36 cellular contexts compared by ENCODE assay signal in the genomic region with DNA sequence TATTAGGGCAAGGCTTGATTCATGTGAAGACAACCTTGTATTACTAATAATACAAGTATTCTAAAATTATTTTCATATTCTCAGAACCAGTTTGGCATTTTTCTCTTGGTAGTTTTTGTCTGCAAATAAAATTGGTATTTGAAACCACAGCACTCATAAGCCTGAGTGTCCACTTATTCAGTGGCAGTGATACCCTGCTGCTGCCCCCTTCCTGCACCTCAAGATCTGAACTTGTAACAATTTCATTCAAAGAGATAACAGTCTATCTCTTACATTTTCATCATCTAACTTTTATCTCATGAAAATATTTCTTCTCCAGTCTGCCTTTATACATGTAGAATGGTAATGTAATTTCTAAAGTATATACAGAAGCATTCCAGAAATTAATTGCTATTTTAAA.
"Had no signal": no experiment of that assay in that cellular context is flagged by ENCODE, and none has a peak within 500 bp of the region (broad histone marks: within the 10 kb centered on the region; RNA-seq: fewer than 3 reads in every experiment).

No MANE protein-coding gene starts in this region.

- ATAC-seq: activated CD8-positive, alpha-beta T cell treated with anti-CD3 and anti-CD28 coated beads for 36 hours; activated naive CD4-positive, alpha-beta T cell treated with anti-CD3 and anti-CD28 coated beads, Interleukin-2, amount 50 U/mL, for 72 hours; activated T-helper 17 cell treated with anti-CD3 and anti-CD28 coated beads, Interleukin-2, amount 50 U/mL, for 72 hours; body of pancreas had no signal

- H3K27ac ChIP-seq: adrenal gland, body of pancreas, brain microvascular endothelial cell, breast epithelium, VCaP had no signal

- H3K4me1 ChIP-seq: body of pancreas had no signal

- H3K4me3 ChIP-seq: adrenal gland, body of pancreas, breast epithelium had no signal

- H3K9me3 Mint-ChIP-seq: activated B cell treated with CpG ODN at 0.5 μM for 24 hours; activated CD4-positive, alpha-beta memory T cell treated with anti-CD3 and anti-CD28 coated beads for 36 hours; activated CD4-positive, alpha-beta T cell treated with anti-CD3 and anti-CD28 coated beads, Interleukin-2, amount 10 ng/mL, durations not matched to agents 24 days and 14 days; activated CD8-positive, alpha-beta T cell treated with anti-CD3 and anti-CD28 coated beads for 36 hours; activated naive CD4-positive, alpha-beta T cell treated with anti-CD3 and anti-CD28 coated beads for 36 hours; activated naive CD4-positive, alpha-beta T cell treated with anti-CD3 and anti-CD28 coated beads, Interleukin-2, amount 50 U/mL, for 72 hours; activated naive CD8-positive, alpha-beta T cell treated with anti-CD3 and anti-CD28 coated beads for 36 hours; activated T-helper 1 cell treated with anti-CD3 and anti-CD28 coated beads, Interleukin-12 subunit alpha, Interleukin-12 subunit beta, Interleukin-2, Interleukin-4 antibody, amounts not matched to agents 30 ng/mL and 10 ng/mL and 1 ng/mL, durations not matched to agents 14 hours and 24 hours and 36 hours; activated T-helper 17 cell treated with anti-CD3 and anti-CD28 coated beads, Interleukin-2, amount 50 U/mL, for 72 hours; T-helper 1 cell treated with Interleukin-12 subunit alpha and Interleukin-12 subunit beta and Interleukin-4 antibody, amounts not matched to agents 30 μg/mL and 1 μg/mL, for 36 hours; T-helper 2 cell treated with Interferon-gamma antibody and Interleukin-4, amounts not matched to agents 5 μg/mL and 100 μg/mL, for 36 hours had no signal

- H3K27me3 ChIP-seq: adrenal gland, body of pancreas, brain microvascular endothelial cell, breast epithelium had no signal

- DNase-seq: activated B cell treated with CpG ODN at 0.5 μM for 24 hours; activated CD4-positive, alpha-beta memory T cell treated with anti-CD3 and anti-CD28 coated beads for 36 hours; activated CD4-positive, alpha-beta T cell treated with anti-CD3 and anti-CD28 coated beads for 4 hours; activated CD4-positive, alpha-beta T cell treated with anti-CD3 and anti-CD28 coated beads, Interleukin-2, amount 10 ng/mL, durations not matched to agents 24 days and 14 days; activated CD4-positive, alpha-beta T cell treated with anti-CD3 and anti-CD28 coated beads, Interleukin-2, amount 50 U/mL, for 1 hour; activated CD4-positive, alpha-beta T cell treated with anti-CD3 and anti-CD28 coated beads, Interleukin-2, amount 50 U/mL, for 4 hours; activated CD4-positive, CD25-positive, alpha-beta regulatory T cell treated with anti-CD3 and anti-CD28 coated beads, Interleukin-2, amount 50 U/mL, for 72 hours; activated CD8-positive, alpha-beta memory T cell treated with anti-CD3 and anti-CD28 coated beads, Interleukin-2, amount 50 U/mL, for 4 hours; activated CD8-positive, alpha-beta T cell treated with anti-CD3 and anti-CD28 coated beads for 36 hours; activated effector memory CD4-positive, alpha-beta T cell treated with anti-CD3 and anti-CD28 coated beads, Interleukin-2, amount 50 U/mL, for 16 hours; activated gamma-delta T cell treated with Interleukin-2 at 50 U/mL for 16 hours; activated naive CD4-positive, alpha-beta T cell; activated naive CD4-positive, alpha-beta T cell treated with anti-CD3 and anti-CD28 coated beads for 36 hours; activated naive CD4-positive, alpha-beta T cell treated with anti-CD3 and anti-CD28 coated beads, Interleukin-2, amount 50 U/mL, for 16 hours; activated naive CD8-positive, alpha-beta T cell treated with anti-CD3 and anti-CD28 coated beads for 36 hours; activated T-cell treated with anti-CD3 and anti-CD28 coated beads for 4 hours; activated T-cell treated with anti-CD3 and anti-CD28 coated beads, Interleukin-2, amount 50 U/mL, for 1 hour; activated T-cell treated with anti-CD3 and anti-CD28 coated beads, Interleukin-2, amount 50 U/mL, for 48 hours; adrenal gland; amniotic stem cell; aorta; body of pancreas; brain microvascular endothelial cell; central memory CD4-positive, alpha-beta T cell; T-helper 1 cell; T-helper 2 cell; T-helper 9 cell had no signal

- H3K27ac Mint-ChIP-seq: activated B cell treated with CpG ODN at 0.5 μM for 24 hours; activated CD4-positive, alpha-beta memory T cell treated with anti-CD3 and anti-CD28 coated beads for 36 hours; activated CD4-positive, alpha-beta T cell treated with anti-CD3 and anti-CD28 coated beads, Interleukin-2, amount 10 ng/mL, durations not matched to agents 24 days and 14 days; activated CD8-positive, alpha-beta T cell treated with anti-CD3 and anti-CD28 coated beads for 36 hours; activated naive CD4-positive, alpha-beta T cell treated with anti-CD3 and anti-CD28 coated beads for 36 hours; activated naive CD4-positive, alpha-beta T cell treated with anti-CD3 and anti-CD28 coated beads, Interleukin-2, amount 50 U/mL, for 72 hours; activated naive CD8-positive, alpha-beta T cell treated with anti-CD3 and anti-CD28 coated beads for 36 hours; activated T-helper 1 cell treated with anti-CD3 and anti-CD28 coated beads, Interleukin-12 subunit alpha, Interleukin-12 subunit beta, Interleukin-2, Interleukin-4 antibody, amounts not matched to agents 30 ng/mL and 10 ng/mL and 1 ng/mL, durations not matched to agents 14 hours and 24 hours and 36 hours; activated T-helper 17 cell treated with anti-CD3 and anti-CD28 coated beads, Interleukin-2, amount 50 U/mL, for 72 hours; T-helper 1 cell treated with Interleukin-12 subunit alpha and Interleukin-12 subunit beta and Interleukin-4 antibody, amounts not matched to agents 30 μg/mL and 1 μg/mL, for 36 hours; T-helper 2 cell treated with Interferon-gamma antibody and Interleukin-4, amounts not matched to agents 5 μg/mL and 100 μg/mL, for 36 hours had no signal

- H3K4me3 Mint-ChIP-seq: activated B cell treated with CpG ODN at 0.5 μM for 24 hours; activated CD4-positive, alpha-beta memory T cell treated with anti-CD3 and anti-CD28 coated beads for 36 hours; activated CD4-positive, alpha-beta T cell treated with anti-CD3 and anti-CD28 coated beads, Interleukin-2, amount 10 ng/mL, durations not matched to agents 24 days and 14 days; activated CD8-positive, alpha-beta T cell treated with anti-CD3 and anti-CD28 coated beads for 36 hours; activated naive CD4-positive, alpha-beta T cell treated with anti-CD3 and anti-CD28 coated beads for 36 hours; activated naive CD8-positive, alpha-beta T cell treated with anti-CD3 and anti-CD28 coated beads for 36 hours; activated T-helper 1 cell treated with anti-CD3 and anti-CD28 coated beads, Interleukin-12 subunit alpha, Interleukin-12 subunit beta, Interleukin-2, Interleukin-4 antibody, amounts not matched to agents 30 ng/mL and 10 ng/mL and 1 ng/mL, durations not matched to agents 14 hours and 24 hours and 36 hours; activated T-helper 17 cell treated with anti-CD3 and anti-CD28 coated beads, Interleukin-2, amount 50 U/mL, for 72 hours; T-helper 1 cell treated with Interleukin-12 subunit alpha and Interleukin-12 subunit beta and Interleukin-4 antibody, amounts not matched to agents 30 μg/mL and 1 μg/mL, for 36 hours; T-helper 2 cell treated with Interferon-gamma antibody and Interleukin-4, amounts not matched to agents 5 μg/mL and 100 μg/mL, for 36 hours had no signal

- H3K9me3 ChIP-seq: adrenal gland, body of pancreas, breast epithelium had no signal

- FAIRE-seq: astrocyte, TTC549 had no signal

- H3K27me3 Mint-ChIP-seq: activated B cell treated with CpG ODN at 0.5 μM for 24 hours; activated CD4-positive, alpha-beta memory T cell treated with anti-CD3 and anti-CD28 coated beads for 36 hours; activated CD4-positive, alpha-beta T cell treated with anti-CD3 and anti-CD28 coated beads, Interleukin-2, amount 10 ng/mL, durations not matched to agents 24 days and 14 days; activated CD8-positive, alpha-beta T cell treated with anti-CD3 and anti-CD28 coated beads for 36 hours; activated naive CD8-positive, alpha-beta T cell treated with anti-CD3 and anti-CD28 coated beads for 36 hours; activated T-helper 17 cell treated with anti-CD3 and anti-CD28 coated beads, Interleukin-2, amount 50 U/mL, for 72 hours had no signal
